Comparison of ENCODE assay signal across 1 cellular context in the genomic region with DNA sequence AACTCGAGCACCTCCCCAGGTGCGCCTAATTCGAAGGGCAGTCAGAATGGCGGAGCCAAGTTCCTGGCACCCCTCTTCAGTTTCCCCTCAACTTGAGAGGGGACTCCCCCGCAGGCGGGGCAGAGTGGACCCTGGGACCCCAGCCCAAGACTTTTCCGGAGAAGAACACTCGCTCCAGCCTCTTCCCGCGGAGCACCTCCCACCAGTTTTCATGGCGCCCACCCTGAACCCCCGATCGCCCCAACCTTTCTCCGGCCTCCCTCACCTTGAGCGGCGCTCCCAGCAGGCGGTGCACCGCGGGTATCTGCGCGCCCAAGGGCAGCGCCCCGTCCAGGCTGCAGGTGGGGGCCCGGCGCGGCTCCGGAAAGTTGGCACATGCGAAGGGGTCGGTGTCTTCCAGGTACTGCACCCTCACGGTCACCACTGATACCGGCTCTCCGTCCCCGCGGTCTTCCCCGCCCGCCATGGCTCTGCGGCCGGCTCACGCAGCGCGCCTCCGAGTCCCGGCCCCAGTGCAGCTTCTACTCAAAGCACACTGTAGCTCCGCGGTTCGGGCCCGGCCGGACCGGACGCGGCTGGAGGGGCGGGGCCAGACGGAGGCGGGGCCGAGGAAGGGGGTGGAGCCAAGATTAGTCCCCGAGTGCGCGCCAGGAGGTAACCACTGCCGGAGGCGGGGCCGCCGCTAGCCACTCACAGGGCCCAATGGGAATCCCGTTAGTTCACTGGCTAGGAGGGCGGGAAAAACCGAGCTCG.
TF ChIP-seq lines count a peak whose summit lies in the region.

Gene FHOD1 (minus strand): TSS at position 537 of the 753 bp plus-strand sequence. CDS start 71 bp downstream, at position 466.

TF ChIP-seq in HepG2, 621 proteins besides CTCF, POLR2A, EP300 and RAD21 (continued from another document and continues in another):
- TF ChIP-seq, protein P1, sequence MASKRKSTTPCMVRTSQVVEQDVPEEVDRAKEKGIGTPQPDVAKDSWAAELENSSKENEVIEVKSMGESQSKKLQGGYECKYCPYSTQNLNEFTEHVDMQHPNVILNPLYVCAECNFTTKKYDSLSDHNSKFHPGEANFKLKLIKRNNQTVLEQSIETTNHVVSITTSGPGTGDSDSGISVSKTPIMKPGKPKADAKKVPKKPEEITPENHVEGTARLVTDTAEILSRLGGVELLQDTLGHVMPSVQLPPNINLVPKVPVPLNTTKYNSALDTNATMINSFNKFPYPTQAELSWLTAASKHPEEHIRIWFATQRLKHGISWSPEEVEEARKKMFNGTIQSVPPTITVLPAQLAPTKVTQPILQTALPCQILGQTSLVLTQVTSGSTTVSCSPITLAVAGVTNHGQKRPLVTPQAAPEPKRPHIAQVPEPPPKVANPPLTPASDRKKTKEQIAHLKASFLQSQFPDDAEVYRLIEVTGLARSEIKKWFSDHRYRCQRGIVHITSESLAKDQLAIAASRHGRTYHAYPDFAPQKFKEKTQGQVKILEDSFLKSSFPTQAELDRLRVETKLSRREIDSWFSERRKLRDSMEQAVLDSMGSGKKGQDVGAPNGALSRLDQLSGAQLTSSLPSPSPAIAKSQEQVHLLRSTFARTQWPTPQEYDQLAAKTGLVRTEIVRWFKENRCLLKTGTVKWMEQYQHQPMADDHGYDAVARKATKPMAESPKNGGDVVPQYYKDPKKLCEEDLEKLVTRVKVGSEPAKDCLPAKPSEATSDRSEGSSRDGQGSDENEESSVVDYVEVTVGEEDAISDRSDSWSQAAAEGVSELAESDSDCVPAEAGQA (IDR thresholded peaks at IDR 0.05; ENCODE audit: low read depth) = 0 out of 2 replicates have a peak, but pooled peaks have one; percentile 28
- TF ChIP-seq, protein P1 (CRISPR knock-in tag; IDR thresholded peaks at IDR 0.05; ENCODE audit: borderline replicate concordance) = no peak
- TF ChIP-seq KDM5A (IDR thresholded peaks at IDR 0.05; ENCODE audit: borderline replicate concordance, low read length) = no peak; the same call in 1 of the 2 replicates
- TF ChIP-seq, protein P2, sequence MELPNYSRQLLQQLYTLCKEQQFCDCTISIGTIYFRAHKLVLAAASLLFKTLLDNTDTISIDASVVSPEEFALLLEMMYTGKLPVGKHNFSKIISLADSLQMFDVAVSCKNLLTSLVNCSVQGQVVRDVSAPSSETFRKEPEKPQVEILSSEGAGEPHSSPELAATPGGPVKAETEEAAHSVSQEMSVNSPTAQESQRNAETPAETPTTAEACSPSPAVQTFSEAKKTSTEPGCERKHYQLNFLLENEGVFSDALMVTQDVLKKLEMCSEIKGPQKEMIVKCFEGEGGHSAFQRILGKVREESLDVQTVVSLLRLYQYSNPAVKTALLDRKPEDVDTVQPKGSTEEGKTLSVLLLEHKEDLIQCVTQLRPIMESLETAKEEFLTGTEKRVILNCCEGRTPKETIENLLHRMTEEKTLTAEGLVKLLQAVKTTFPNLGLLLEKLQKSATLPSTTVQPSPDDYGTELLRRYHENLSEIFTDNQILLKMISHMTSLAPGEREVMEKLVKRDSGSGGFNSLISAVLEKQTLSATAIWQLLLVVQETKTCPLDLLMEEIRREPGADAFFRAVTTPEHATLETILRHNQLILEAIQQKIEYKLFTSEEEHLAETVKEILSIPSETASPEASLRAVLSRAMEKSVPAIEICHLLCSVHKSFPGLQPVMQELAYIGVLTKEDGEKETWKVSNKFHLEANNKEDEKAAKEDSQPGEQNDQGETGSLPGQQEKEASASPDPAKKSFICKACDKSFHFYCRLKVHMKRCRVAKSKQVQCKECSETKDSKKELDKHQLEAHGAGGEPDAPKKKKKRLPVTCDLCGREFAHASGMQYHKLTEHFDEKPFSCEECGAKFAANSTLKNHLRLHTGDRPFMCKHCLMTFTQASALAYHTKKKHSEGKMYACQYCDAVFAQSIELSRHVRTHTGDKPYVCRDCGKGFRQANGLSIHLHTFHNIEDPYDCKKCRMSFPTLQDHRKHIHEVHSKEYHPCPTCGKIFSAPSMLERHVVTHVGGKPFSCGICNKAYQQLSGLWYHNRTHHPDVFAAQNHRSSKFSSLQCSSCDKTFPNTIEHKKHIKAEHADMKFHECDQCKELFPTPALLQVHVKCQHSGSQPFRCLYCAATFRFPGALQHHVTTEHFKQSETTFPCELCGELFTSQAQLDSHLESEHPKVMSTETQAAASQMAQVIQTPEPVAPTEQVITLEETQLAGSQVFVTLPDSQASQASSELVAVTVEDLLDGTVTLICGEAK (IDR thresholded peaks at IDR 0.05) = no peak
- TF ChIP-seq, protein P2 (CRISPR knock-in tag; IDR thresholded peaks at IDR 0.05) = peak; percentile 43; the same call in 1 of the 2 replicates
- no peak; the same call in 1 of the 2 replicates for TF ChIP-seq ZNF253 (CRISPR knock-in tag; IDR thresholded peaks at IDR 0.05; ENCODE audit: borderline replicate concordance)
- no peak for TF ChIP-seq SOX13 (IDR thresholded peaks at IDR 0.05)
- TF ChIP-seq SOX13 (CRISPR knock-in tag; conservative IDR thresholded peaks at IDR 0.05 in 1 of 2, IDR thresholded peaks at IDR 0.05 in 1 of 2) = peak in 1 of 2 experiments; percentile 49; a peak in 1 of 4 replicates
- TF ChIP-seq, protein P3, sequence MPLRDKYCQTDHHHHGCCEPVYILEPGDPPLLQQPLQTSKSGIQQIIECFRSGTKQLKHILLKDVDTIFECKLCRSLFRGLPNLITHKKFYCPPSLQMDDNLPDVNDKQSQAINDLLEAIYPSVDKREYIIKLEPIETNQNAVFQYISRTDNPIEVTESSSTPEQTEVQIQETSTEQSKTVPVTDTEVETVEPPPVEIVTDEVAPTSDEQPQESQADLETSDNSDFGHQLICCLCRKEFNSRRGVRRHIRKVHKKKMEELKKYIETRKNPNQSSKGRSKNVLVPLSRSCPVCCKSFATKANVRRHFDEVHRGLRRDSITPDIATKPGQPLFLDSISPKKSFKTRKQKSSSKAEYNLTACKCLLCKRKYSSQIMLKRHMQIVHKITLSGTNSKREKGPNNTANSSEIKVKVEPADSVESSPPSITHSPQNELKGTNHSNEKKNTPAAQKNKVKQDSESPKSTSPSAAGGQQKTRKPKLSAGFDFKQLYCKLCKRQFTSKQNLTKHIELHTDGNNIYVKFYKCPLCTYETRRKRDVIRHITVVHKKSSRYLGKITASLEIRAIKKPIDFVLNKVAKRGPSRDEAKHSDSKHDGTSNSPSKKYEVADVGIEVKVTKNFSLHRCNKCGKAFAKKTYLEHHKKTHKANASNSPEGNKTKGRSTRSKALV (CRISPR knock-in tag; IDR thresholded peaks at IDR 0.05) = peak; percentile 53; the same call in 1 of the 2 replicates
- TF ChIP-seq CENPX (CRISPR knock-in tag; IDR thresholded peaks at IDR 0.05) = no peak
- 0 out of 2 replicates have a peak, but pooled peaks have one; percentile 47 for TF ChIP-seq ZXDC (CRISPR knock-in tag; IDR thresholded peaks at IDR 0.05)
- TF ChIP-seq SRSF4 (IDR thresholded peaks at IDR 0.05; ENCODE audit: low read depth, low read length, poor library complexity, severe bottlenecking) = no peak
- TF ChIP-seq ZNF720 (CRISPR knock-in tag; IDR thresholded peaks at IDR 0.05) = no peak
- TF ChIP-seq AGO1 (IDR thresholded peaks at IDR 0.05; ENCODE audit: low read depth, low read length, poor library complexity, severe bottlenecking) = no peak
- TF ChIP-seq NKX3-1 (CRISPR knock-in tag; IDR thresholded peaks at IDR 0.05) = no peak
- TF ChIP-seq SP1 (IDR thresholded peaks at IDR 0.05) = no peak
- peak; percentile 90 for TF ChIP-seq SP1 (CRISPR knock-in tag; IDR thresholded peaks at IDR 0.05)
- TF ChIP-seq BCLAF1 (IDR thresholded peaks at IDR 0.05) = no peak
- peak; percentile 59; the same call in 1 of the 2 replicates for TF ChIP-seq ARNT2 (CRISPR knock-in tag; IDR thresholded peaks at IDR 0.05; ENCODE audit: low read depth)
- TF ChIP-seq ZNF672 (CRISPR knock-in tag; IDR thresholded peaks at IDR 0.05) = no peak
- TF ChIP-seq TRIM22 (IDR thresholded peaks at IDR 0.05) = no peak
- peak; percentile 37; the same call in 1 of the 2 replicates for TF ChIP-seq ZNF230 (CRISPR knock-in tag; IDR thresholded peaks at IDR 0.05)
- TF ChIP-seq MATR3 (CRISPR knock-in tag; IDR thresholded peaks at IDR 0.05) = no peak
- TF ChIP-seq ZNF563 (CRISPR knock-in tag; IDR thresholded peaks at IDR 0.05) = peak; percentile 81; the same call in 1 of the 2 replicates
- 0 out of 2 replicates have a peak, but pooled peaks have one; percentile 38 for TF ChIP-seq ZNF879 (CRISPR knock-in tag; IDR thresholded peaks at IDR 0.05)
